ENCODE assay signal across 8 cellular contexts in genomic region chr2:108535380-108535677, GRCh38. TPM values are rescaled to one million over a fixed set of nuclear protein-coding genes. Genes with fewer than 3 reads are reported as not detected.
DNase-seq lines count a peak whose midpoint lies in the region; TF ChIP-seq lines count a peak whose summit lies in the region.

No MANE protein-coding gene starts in this region.

- H3K27me3 Mint-ChIP-seq in chondrocyte (ENCODE audit: low read depth) = no peaks in the 10 kb centered on the region

- no peaks in the 10 kb centered on the region for H3K36me3 Mint-ChIP-seq in chondrocyte (ENCODE audit: low read depth)

- POLR2A ChIA-PET in AG04449 (lab: Yijun Ruan, JAX) = interaction anchor here (0.6 to 1.3 kb wide), 6 partner anchors 14 to 85 kb away, joined by 3 to 8 read pairs (median 4); no protein-coding TSS in a partner anchor

- peaks cover 6% of the 10 kb centered on the region for H3K4me1 ChIP-seq in mucosa of stomach (ENCODE audit: control insufficient read depth, insufficient read depth, low read length)

- peak overlapping the region; percentile 89 for H3K4me3 Mint-ChIP-seq in chondrocyte (ENCODE audit: unreplicated experiment)

- H3K36me3 ChIP-seq in mucosa of stomach (ENCODE audit: control insufficient read depth, insufficient read depth, low read length) = no peaks in the 10 kb centered on the region

- no peak for TF ChIP-seq CTCF in AG04449 (IDR thresholded peaks at IDR 0.05; ENCODE audit: insufficient read depth, low read length, missing control alignments)
- TF ChIP-seq CTCF in chondrocyte (IDR thresholded peaks at IDR 0.05) = no peak

- no peaks in the 10 kb centered on the region for H3K27me3 ChIP-seq in mucosa of stomach (ENCODE audit: control insufficient read depth, insufficient read depth, low read length)

- in situ Hi-C loops in ACHN (cut with HindIII; ENCODE audit: low pct_ligation_motif_present, low pct_unique_long_range_greater_than_20kb, low sequenced_read_pairs) = no loop called here

- CTCF ChIA-PET in AG04449 (lab: Yijun Ruan, JAX) = interaction anchor here (1.8 to 2.3 kb wide), 2 partner anchors 8 to 49 kb away, joined by 7 to 10 read pairs; no protein-coding TSS in a partner anchor

- H3K9me3 ChIP-seq in mucosa of stomach (ENCODE audit: control insufficient read depth, low read length) = no peaks in the 10 kb centered on the region

- H3K9ac ChIP-seq in mucosa of stomach (ENCODE audit: low read length) = peak overlapping the region; percentile 69

- DNase-seq in AG04449 (ENCODE audit: low read depth, low spot score) (no peak), chondrocyte (ENCODE audit: low spot score) (no peak), MV-4-11 (lab: John Stamatoyannopoulos, UW) (no peak), ACHN (no peak), HUDEP-2 (lab: John Stamatoyannopoulos, UW; ENCODE audit: unreplicated experiment in 76 of 76) (no peak)
- DNase-seq in Jurkat, Clone E6-1 (ENCODE audit: low read depth, low spot score) = no peak
- DNase-seq in stimulated activated CD4-positive, alpha-beta T cell treated with anti-CD3 and anti-CD28 coated beads, Interleukin-2, amount 100 ng/mL, for 48 hours = no peak

- peaks cover 51% of the 10 kb centered on the region for H3K4me1 Mint-ChIP-seq in chondrocyte (ENCODE audit: low read depth)

- no peaks in the 10 kb centered on the region for H3K9me3 Mint-ChIP-seq in chondrocyte (ENCODE audit: low read depth)

- peak overlapping the region; percentile 69 for H3K4me3 ChIP-seq in AG04449 (ENCODE audit: low read depth, low read length)
- H3K4me3 ChIP-seq in Jurkat, Clone E6-1 (ENCODE audit: low read length) = peak overlapping the region; percentile 79
- peak overlapping the region; percentile 34 for H3K4me3 ChIP-seq in mucosa of stomach (ENCODE audit: low read length)

- peak overlapping the region; percentile 96 for H3K27ac Mint-ChIP-seq in chondrocyte (ENCODE audit: unreplicated experiment)

RNA-seq across cellular contexts. Expression of gene LIMS1, which starts 1.1 kb away (rescaled TPM):
- 35.1 TPM for polyA plus RNA-seq in Jurkat, Clone E6-1 (2012; ENCODE audit: insufficient read depth, insufficient read length)
- total RNA-seq in chondrocyte = 101 to 148 TPM (median 145 TPM) in 3 replicates
